Comparison of ENCODE assay signal across 7 cellular contexts in genomic region chr16:11814800-11815199, GRCh38. TPM values are rescaled to one million over a fixed set of nuclear protein-coding genes. Genes with fewer than 3 reads are reported as not detected.
DNase-seq lines count a peak whose midpoint lies in the region; ATAC-seq, FAIRE-seq and TF ChIP-seq lines count a peak whose summit lies in the region.
"Not testable (repeated sequence)": the region's sequence is repeated elsewhere in the genome, so short reads cannot be mapped to it uniquely, and the experiment has no call there.

No MANE protein-coding gene starts in this region.

- DNase-seq in HL-60 (ENCODE audit: low read depth in 1 of 2, low spot score in 1 of 2), result peak; percentile 76 to 86
- DNase-seq in MV-4-11 (lab: John Stamatoyannopoulos, UW), result peak; percentile 85
- DNase-seq in NOMO-1 treated with dmso at 0.1 percent for 144 hours (lab: John Stamatoyannopoulos, UW; ENCODE audit: unreplicated experiment), result peak; percentile 51
- DNase-seq in SKM-1 treated with dmso at 0.1 percent for 144 hours (lab: John Stamatoyannopoulos, UW; ENCODE audit: unreplicated experiment), result peak; percentile 55
- peak; percentile 60 for DNase-seq in Right ventricle myocardium superior
- not testable (repeated sequence) for DNase-seq in HepG2 (ENCODE audit: low spot score)

- intact Hi-C loops in Right ventricle myocardium superior (cut with DNase I), result loop anchor here (10.0 kb wide), 1 partner anchor 420 kb away; no protein-coding TSS in a partner anchor
- intact Hi-C loops in HepG2 (cut with micrococcal nuclease; ENCODE audit: unreplicated experiment), result loop anchor here (5.0 kb wide), 2 partner anchors 72 to 407 kb away; partner anchors contain the start of gene TXNDC11

- H3K27ac ChIP-seq in HL-60 (replicated peaks); HepG2 (ENCODE audit: extremely low read length, insufficient read depth, low read length): not testable (repeated sequence)
- peak overlapping the region; percentile 57 for H3K27ac ChIP-seq in neutrophil

- POLR2A ChIA-PET in HepG2 (lab: Yijun Ruan, JAX), result not testable (repeated sequence)

- CTCF ChIA-PET in HepG2 (lab: Yijun Ruan, JAX; ENCODE audit: low intra/inter-chr PET ratio, low total read pairs), result interaction anchor here (0.9 to 1.0 kb wide), 2 partner anchors 99 to 283 kb away, joined by 3 to 5 read pairs; no protein-coding TSS in a partner anchor

- not testable (repeated sequence) for TF ChIP-seq POLR2A in HepG2 (IDR thresholded peaks at IDR 0.05; ENCODE audit: insufficient read depth in 1 of 2, low read depth in 2 of 2, low read length in 2 of 2)

- in situ Hi-C loops in HepG2 (cut with HindIII; ENCODE audit: extremely low pct_ligation_motif_present, low pct_unique_long_range_greater_than_20kb), result loop anchor here (5.0 to 10.0 kb wide), 2 partner anchors 280 to 407 kb away; no protein-coding TSS in a partner anchor

- H3K79me2 ChIP-seq in HepG2 (ENCODE audit: insufficient read depth, low read length), result not testable (repeated sequence)

- H3K9me3 ChIP-seq in HepG2 (ENCODE audit: low read length); neutrophil: not testable (repeated sequence)

- TF ChIP-seq EP300 in HepG2 (IDR thresholded peaks at IDR 0.05; ENCODE audit: low read depth in 2 of 2, low read length in 2 of 2); HepG2 (CRISPR knock-in tag; IDR thresholded peaks at IDR 0.05; ENCODE audit: borderline replicate concordance): not testable (repeated sequence)

- not testable (repeated sequence) for TF ChIP-seq CTCF in HL-60 (IDR thresholded peaks at IDR 0.05; ENCODE audit: insufficient read depth, low read length); HepG2 (CRISPR knock-in tag; IDR thresholded peaks at IDR 0.05); neutrophil (IDR thresholded peaks at IDR 0.05)

- peak; percentile 57 for ATAC-seq in Right ventricle myocardium superior (ENCODE audit: poor library complexity)
- not testable (repeated sequence) for ATAC-seq in HepG2

- not testable (repeated sequence) for H3K9ac ChIP-seq in HepG2 (ENCODE audit: insufficient read depth, low read depth, low read length)

- H3K36me3 ChIP-seq in HepG2 (replicated peaks in 1 of 2; ENCODE audit: control insufficient read depth in 1 of 2, insufficient read depth in 2 of 2, low read length in 2 of 2); neutrophil: not testable (repeated sequence)

- not testable (repeated sequence) for FAIRE-seq in HepG2 (lab: Jason Lieb, UNC)

- 76% methylated on average over 4 of the region's 4 CpGs for WGBS in HepG2 (ENCODE audit: low lambda C conversion rate)

- peaks cover 28% of the 10 kb centered on the region for H3K4me1 ChIP-seq in HepG2 (ENCODE audit: insufficient read depth, low read length)
- peaks cover 23 to 28% of the 10 kb centered on the region in 2 experiments for H3K4me1 ChIP-seq in neutrophil (ENCODE audit: control insufficient read depth in 1 of 2, insufficient read depth in 1 of 2, low read depth in 1 of 2, low read length in 1 of 2)

- H2AFZ ChIP-seq in HepG2 (ENCODE audit: low read length), result not testable (repeated sequence)

- H3K4me2 ChIP-seq in HepG2 (ENCODE audit: low read depth, low read length), result not testable (repeated sequence)

- not testable (repeated sequence) for TF ChIP-seq RAD21 in HepG2 (CRISPR knock-in tag; IDR thresholded peaks at IDR 0.05)

- H3K27me3 ChIP-seq in HL-60 (ENCODE audit: insufficient read depth, poor library complexity, severe bottlenecking); HepG2 (ENCODE audit: control insufficient read depth in 1 of 2, insufficient read depth in 2 of 2, low read length in 2 of 2); neutrophil: not testable (repeated sequence)

- H4K20me1 ChIP-seq in HepG2 (ENCODE audit: insufficient read depth, low read length), result not testable (repeated sequence)

- BruUV-seq in HepG2 (replicated peaks; lab: Mats Ljungman, UMichigan), result not testable (repeated sequence)

- not testable (repeated sequence) for H3K4me3 ChIP-seq in HL-60 (replicated peaks; ENCODE audit: insufficient read depth, low read length); HepG2 (replicated peaks in 1 of 3; ENCODE audit: insufficient read depth in 1 of 3, low read depth in 2 of 3, low read length in 3 of 3)
- peak overlapping the region in 1 of 2 experiments; percentile 8 for H3K4me3 ChIP-seq in neutrophil (ENCODE audit: low read depth in 1 of 2, low read length in 1 of 2)

RNA-seq across cellular contexts. Expression of gene ZC3H7A, which starts 17.7 kb away (rescaled TPM):
- total RNA-seq in Right ventricle myocardium superior (23.7 TPM), HepG2 (2016; rRNA removed; fragmentation: Illumina TruSeq; extraction: Trizol) (29.2 and 51.5 TPM in 2 replicates)
- 36.4 and 39.0 TPM in 2 replicates for total RNA-seq in HepG2 (2016; cell fraction: cytosol; rRNA removed; fragmentation: Illumina TruSeq; extraction: Trizol; ENCODE audit: low read depth)
- total RNA-seq in HepG2 (2016; cell fraction: insoluble cytoplasmic fraction; rRNA removed; fragmentation: Illumina TruSeq; extraction: Trizol), result 27.9 and 45.5 TPM in 2 replicates
- 21.9 and 22.1 TPM in 2 replicates for total RNA-seq in HepG2 (2016; cell fraction: membrane; rRNA removed; fragmentation: Illumina TruSeq; extraction: Trizol)
- 62.9 and 69.9 TPM in 2 replicates for total RNA-seq in HepG2 (2016; cell fraction: nucleus; rRNA removed; fragmentation: Illumina TruSeq; extraction: Trizol)
- 28.4 and 36.8 TPM in 2 replicates for polyA plus RNA-seq in HepG2 (2011; rRNA removed)
- 17.3 and 26.0 TPM in 2 replicates for polyA plus RNA-seq in HepG2 (2011; cell fraction: cytosol; rRNA removed)
- 65.4 and 82.1 TPM in 2 replicates for polyA plus RNA-seq in HepG2 (2011; cell fraction: nucleus; rRNA removed)
- 38.8 and 45.6 TPM in 2 replicates for polyA plus RNA-seq in HepG2 (2012)
- 7.0 and 7.9 TPM in 2 replicates for polyA plus RNA-seq in HepG2 (2016; cell fraction: cytosol; fragmentation: Illumina TruSeq; extraction: Trizol; ENCODE audit: low read depth)
- polyA plus RNA-seq in HepG2 (2016; cell fraction: insoluble cytoplasmic fraction; fragmentation: Illumina TruSeq; extraction: Trizol; ENCODE audit: low read depth), result 53.0 and 59.0 TPM in 2 replicates
- 12.7 and 13.1 TPM in 2 replicates for polyA plus RNA-seq in HepG2 (2016; cell fraction: membrane; fragmentation: Illumina TruSeq; extraction: Trizol; ENCODE audit: low read depth)
- 118 and 123 TPM in 2 replicates for polyA plus RNA-seq in HepG2 (2016; cell fraction: nucleus; fragmentation: Illumina TruSeq; extraction: Trizol; ENCODE audit: insufficient read depth, low read depth)
- 15.6 and 21.1 TPM in 2 replicates for polyA minus RNA-seq in HepG2 (2011; rRNA and poly(A)+ RNA removed; ENCODE audit: low replicate concordance)
- 19.2 and 27.3 TPM in 2 replicates for polyA minus RNA-seq in HepG2 (2011; cell fraction: cytosol; rRNA and poly(A)+ RNA removed)
- 93.7 and 101 TPM in 2 replicates for polyA minus RNA-seq in HepG2 (2011; cell fraction: nucleus; rRNA and poly(A)+ RNA removed)

RNA-seq across cellular contexts. Expression of gene RSL1D1, which starts 36.5 kb away (rescaled TPM):
- total RNA-seq in Right ventricle myocardium superior, result 101 TPM
- total RNA-seq in HepG2 (2016; rRNA removed; fragmentation: Illumina TruSeq; extraction: Trizol), result 343 and 502 TPM in 2 replicates
- total RNA-seq in HepG2 (2016; cell fraction: cytosol; rRNA removed; fragmentation: Illumina TruSeq; extraction: Trizol; ENCODE audit: low read depth), result 118 and 139 TPM in 2 replicates
- total RNA-seq in HepG2 (2016; cell fraction: insoluble cytoplasmic fraction; rRNA removed; fragmentation: Illumina TruSeq; extraction: Trizol), result 337 and 511 TPM in 2 replicates
- total RNA-seq in HepG2 (2016; cell fraction: membrane; rRNA removed; fragmentation: Illumina TruSeq; extraction: Trizol), result 248 and 308 TPM in 2 replicates
- 210 and 225 TPM in 2 replicates for total RNA-seq in HepG2 (2016; cell fraction: nucleus; rRNA removed; fragmentation: Illumina TruSeq; extraction: Trizol)
- 125 and 187 TPM in 2 replicates for polyA plus RNA-seq in HepG2 (2011; rRNA removed)
- polyA plus RNA-seq in HepG2 (2011; cell fraction: cytosol; rRNA removed), result 77.4 and 149 TPM in 2 replicates
- polyA plus RNA-seq in HepG2 (2011; cell fraction: nucleus; rRNA removed), result 15.5 and 28.9 TPM in 2 replicates
- polyA plus RNA-seq in HepG2 (2012), result 330 and 427 TPM in 2 replicates
- polyA plus RNA-seq in HepG2 (2016; cell fraction: cytosol; fragmentation: Illumina TruSeq; extraction: Trizol; ENCODE audit: low read depth), result 128 and 147 TPM in 2 replicates
- polyA plus RNA-seq in HepG2 (2016; cell fraction: insoluble cytoplasmic fraction; fragmentation: Illumina TruSeq; extraction: Trizol; ENCODE audit: low read depth), result 679 and 682 TPM in 2 replicates
- 277 and 347 TPM in 2 replicates for polyA plus RNA-seq in HepG2 (2016; cell fraction: membrane; fragmentation: Illumina TruSeq; extraction: Trizol; ENCODE audit: low read depth)
- polyA plus RNA-seq in HepG2 (2016; cell fraction: nucleus; fragmentation: Illumina TruSeq; extraction: Trizol; ENCODE audit: insufficient read depth, low read depth), result 279 and 286 TPM in 2 replicates
- polyA minus RNA-seq in HepG2 (2011; rRNA and poly(A)+ RNA removed; ENCODE audit: low replicate concordance), result 28.2 and 33.4 TPM in 2 replicates
- polyA minus RNA-seq in HepG2 (2011; cell fraction: cytosol; rRNA and poly(A)+ RNA removed), result 201 and 239 TPM in 2 replicates
- 96.4 and 115 TPM in 2 replicates for polyA minus RNA-seq in HepG2 (2011; cell fraction: nucleus; rRNA and poly(A)+ RNA removed)
